28 cellular contexts compared by ENCODE assay signal in genomic region chrX:100376581-100376980, GRCh38. TPM values are rescaled to one million over a fixed set of nuclear protein-coding genes. Genes with fewer than 3 reads are reported as not detected.
DNase-seq lines count a peak whose midpoint lies in the region; TF ChIP-seq lines count a peak whose summit lies in the region.
"Had no signal": no experiment of that assay in that cellular context is flagged by ENCODE, and none has a peak within 500 bp of the region (broad histone marks: within the 10 kb centered on the region; RNA-seq: fewer than 3 reads in every experiment).

No MANE protein-coding gene starts in this region.

- no peak overlapping the region for H3K27ac ChIP-seq in prostate gland
- H3K27ac ChIP-seq in CD4-positive, alpha-beta memory T cell (ENCODE audit: low read depth, low read length), result no peak overlapping the region
- H3K27ac ChIP-seq: pancreas, spleen, upper lobe of left lung had no signal

- H3K4me3 Mint-ChIP-seq in activated naive CD4-positive, alpha-beta T cell treated with anti-CD3 and anti-CD28 coated beads, Interleukin-2, amount 10 ng/mL, durations not matched to agents 7 days and 5 days, result no peak overlapping the region
- no peak overlapping the region for H3K4me3 Mint-ChIP-seq in CD4-positive, alpha-beta memory T cell
- H3K4me3 Mint-ChIP-seq: activated T-helper 1 cell treated with anti-CD3 and anti-CD28 coated beads, Interleukin-12 subunit alpha, Interleukin-12 subunit beta, Interleukin-2, Interleukin-4 antibody, amounts not matched to agents 30 ng/mL and 10 ng/mL and 1 ng/mL, durations not matched to agents 14 hours and 24 hours and 36 hours; CD4-positive, alpha-beta T cell; IgD-negative memory B cell; nephron progenitor cell; T-helper 1 cell treated with Interleukin-12 subunit alpha and Interleukin-12 subunit beta and Interleukin-4 antibody, amounts not matched to agents 30 μg/mL and 1 μg/mL, for 36 hours had no signal

- H3K36me3 Mint-ChIP-seq in activated naive CD4-positive, alpha-beta T cell treated with anti-CD3 and anti-CD28 coated beads, Interleukin-2, amount 10 ng/mL, durations not matched to agents 7 days and 5 days, result no peaks in the 10 kb centered on the region
- no peaks in the 10 kb centered on the region for H3K36me3 Mint-ChIP-seq in CD4-positive, alpha-beta memory T cell
- H3K36me3 Mint-ChIP-seq: IgD-negative memory B cell had no signal

- H3K9me3 Mint-ChIP-seq in activated naive CD4-positive, alpha-beta T cell treated with anti-CD3 and anti-CD28 coated beads, Interleukin-2, amount 10 ng/mL, durations not matched to agents 7 days and 5 days, result no peaks in the 10 kb centered on the region
- H3K9me3 Mint-ChIP-seq in CD4-positive, alpha-beta memory T cell, result no peaks in the 10 kb centered on the region
- H3K9me3 Mint-ChIP-seq: activated T-helper 1 cell treated with anti-CD3 and anti-CD28 coated beads, Interleukin-12 subunit alpha, Interleukin-12 subunit beta, Interleukin-2, Interleukin-4 antibody, amounts not matched to agents 30 ng/mL and 10 ng/mL and 1 ng/mL, durations not matched to agents 14 hours and 24 hours and 36 hours; CD4-positive, alpha-beta T cell; IgD-negative memory B cell; nephron progenitor cell; T-helper 1 cell treated with Interleukin-12 subunit alpha and Interleukin-12 subunit beta and Interleukin-4 antibody, amounts not matched to agents 30 μg/mL and 1 μg/mL, for 36 hours had no signal

- no peaks in the 10 kb centered on the region for H3K4me1 Mint-ChIP-seq in activated naive CD4-positive, alpha-beta T cell treated with anti-CD3 and anti-CD28 coated beads, Interleukin-2, amount 10 ng/mL, durations not matched to agents 7 days and 5 days
- peaks cover 0 to 8% (median 3%) of the 10 kb centered on the region in 4 donors for H3K4me1 Mint-ChIP-seq in CD4-positive, alpha-beta memory T cell

- H3K4me1 ChIP-seq in prostate gland (replicated peaks), result no peaks in the 10 kb centered on the region
- no peaks in the 10 kb centered on the region for H3K4me1 ChIP-seq in CD4-positive, alpha-beta memory T cell (ENCODE audit: insufficient read depth, low read length)
- H3K4me1 ChIP-seq: HAP-1, pancreas, spleen, upper lobe of left lung had no signal

- CTCF ChIA-PET in activated naive CD4-positive, alpha-beta T cell treated with anti-CD3 and anti-CD28 coated beads, Interleukin-2, amount 10 ng/mL, durations not matched to agents 7 days and 5 days (lab: Charles Lee), result interaction anchor here (0.7 kb wide), 1 partner anchor 299 kb away, joined by 3 read pairs; no protein-coding TSS in a partner anchor
- CTCF ChIA-PET in CD4-positive, alpha-beta memory T cell (lab: Charles Lee; ENCODE audit: partially characterized antibody), result no interaction called here

- POLR2A ChIA-PET in CD4-positive, alpha-beta memory T cell (lab: Charles Lee; ENCODE audit: partially characterized antibody), result no interaction called here

- TF ChIP-seq CTCF in fibroblast of the aortic adventitia (IDR thresholded peaks at IDR 0.05; ENCODE audit: insufficient read depth, low read length) (no peak), prostate gland (IDR thresholded peaks at IDR 0.05) (no peak)

- no peaks in the 10 kb centered on the region for H3K9me3 ChIP-seq in prostate gland
- no peaks in the 10 kb centered on the region for H3K9me3 ChIP-seq in CD4-positive, alpha-beta memory T cell (ENCODE audit: control insufficient read depth in 1 of 2, low read length in 2 of 2)
- H3K9me3 ChIP-seq: HAP-1, pancreas, spleen, upper lobe of left lung had no signal

- H3K36me3 ChIP-seq in prostate gland, result no peaks in the 10 kb centered on the region
- no peaks in the 10 kb centered on the region for H3K36me3 ChIP-seq in CD4-positive, alpha-beta memory T cell (ENCODE audit: insufficient read depth, low read length)
- H3K36me3 ChIP-seq: HAP-1, pancreas, spleen, upper lobe of left lung had no signal

- DNase-seq in GM04504 (ENCODE audit: low read depth) (peak; percentile 43), astrocyte of the hippocampus (ENCODE audit: low read depth, low spot score) (peak; percentile 14), fibroblast of the aortic adventitia (ENCODE audit: low read depth) (peak; percentile 5), prostate gland (ENCODE audit: low spot score) (no peak), DMS53 treated with DMSO at 0.1 percent for 48 hours (lab: John Stamatoyannopoulos, UW; ENCODE audit: unreplicated experiment) (no peak)
- no peak for DNase-seq in activated naive CD4-positive, alpha-beta T cell treated with anti-CD3 and anti-CD28 coated beads, Interleukin-2, amount 10 ng/mL, durations not matched to agents 7 days and 5 days
- no peak for DNase-seq in CD4-positive, alpha-beta memory T cell
- DNase-seq: activated CD4-positive, alpha-beta T cell treated with anti-CD3 and anti-CD28 coated beads, Interleukin-2, amount 50 U/mL, for 48 hours; activated CD8-positive, alpha-beta memory T cell treated with anti-CD3 and anti-CD28 coated beads, Interleukin-2, amount 50 U/mL, for 4 hours; activated naive CD4-positive, alpha-beta T cell treated with anti-CD3 and anti-CD28 coated beads, Interleukin-2, amount 50 U/mL, for 16 hours; anterior cingulate cortex; CD4-positive, alpha-beta T cell; central memory CD4-positive, alpha-beta T cell; dermis blood vessel endothelial cell; left cardiac atrium; NCI-H1092; NCI-H187 treated with DMSO at 0.1 percent for 48 hours; NCI-H226; NCI-H748 treated with DMSO at 0.1 percent for 48 hours; nephron progenitor cell; pancreas; RPMI8226; spleen; upper lobe of left lung had no signal

- no peak overlapping the region for H3K27ac Mint-ChIP-seq in activated naive CD4-positive, alpha-beta T cell treated with anti-CD3 and anti-CD28 coated beads, Interleukin-2, amount 10 ng/mL, durations not matched to agents 7 days and 5 days
- H3K27ac Mint-ChIP-seq in CD4-positive, alpha-beta memory T cell, result no peak overlapping the region
- H3K27ac Mint-ChIP-seq: activated T-helper 1 cell treated with anti-CD3 and anti-CD28 coated beads, Interleukin-12 subunit alpha, Interleukin-12 subunit beta, Interleukin-2, Interleukin-4 antibody, amounts not matched to agents 30 ng/mL and 10 ng/mL and 1 ng/mL, durations not matched to agents 14 hours and 24 hours and 36 hours; CD4-positive, alpha-beta T cell; IgD-negative memory B cell; nephron progenitor cell; T-helper 1 cell treated with Interleukin-12 subunit alpha and Interleukin-12 subunit beta and Interleukin-4 antibody, amounts not matched to agents 30 μg/mL and 1 μg/mL, for 36 hours had no signal

- H3K27me3 ChIP-seq in prostate gland (replicated peaks; ENCODE audit: insufficient read depth), result no peaks in the 10 kb centered on the region
- H3K27me3 ChIP-seq in CD4-positive, alpha-beta memory T cell (ENCODE audit: insufficient read depth, low read length), result no peaks in the 10 kb centered on the region
- H3K27me3 ChIP-seq: upper lobe of left lung had no signal

- H3K27me3 Mint-ChIP-seq in activated naive CD4-positive, alpha-beta T cell treated with anti-CD3 and anti-CD28 coated beads, Interleukin-2, amount 10 ng/mL, durations not matched to agents 7 days and 5 days, result no peaks in the 10 kb centered on the region
- H3K27me3 Mint-ChIP-seq in CD4-positive, alpha-beta memory T cell, result peaks cover 0 to 7% of the 10 kb centered on the region in 2 donors
- H3K27me3 Mint-ChIP-seq: CD4-positive, alpha-beta T cell; IgD-negative memory B cell had no signal

- H3K4me3 ChIP-seq in fibroblast of the aortic adventitia (ENCODE audit: low read depth, low read length) (no peak overlapping the region), prostate gland (no peak overlapping the region)
- no peak overlapping the region for H3K4me3 ChIP-seq in CD4-positive, alpha-beta memory T cell (ENCODE audit: low read length in 2 of 2)
- H3K4me3 ChIP-seq: HAP-1, pancreas, spleen, upper lobe of left lung had no signal

- intact Hi-C loops in prostate gland (cut with DNase I), result no loop called here
- intact Hi-C loops in CD4-positive, alpha-beta memory T cell (cut with micrococcal nuclease), result no loop called here

- no peak for TF ChIP-seq POLR2A in prostate gland (IDR thresholded peaks at IDR 0.05)

RNA-seq across cellular contexts. Expression of gene PCDH19, which starts 33.5 kb away (rescaled TPM):
- total RNA-seq in fibroblast of the aortic adventitia (ENCODE audit: low replicate concordance) (0.09 TPM in 1 of 2 replicates, not detected in the other), prostate gland (1 to 10 TPM in 1 of 2 donors, under 1 TPM in 1; 0.91 to 1.6 TPM)
- not detected for total RNA-seq in CD4-positive, alpha-beta memory T cell
- not detected for polyA plus RNA-seq in CD4-positive, alpha-beta memory T cell
- polyA plus RNA-seq: IgD-negative memory B cell had no signal

Comparison
In these comparisons a context has a peak if more than half of its experiments do, and no peak if none do; other contexts are left out.
1. DNase-seq: peak in GM04504 (single experiment), astrocyte of the hippocampus (single experiment) and fibroblast of the aortic adventitia (single experiment); none in activated naive CD4-positive, alpha-beta T cell treated with anti-CD3 and anti-CD28 coated beads, Interleukin-2, amount 10 ng/mL, durations not matched to agents 7 days and 5 days (single experiment), prostate gland (single experiment), CD4-positive, alpha-beta memory T cell (0 of 5) and DMS53 treated with DMSO at 0.1 percent for 48 hours (single experiment).